Comparison of ENCODE assay signal across 24 cellular contexts in genomic region chr13:28326081-28326480, GRCh38.
"Had no signal": no experiment of that assay in that cellular context is flagged by ENCODE, and none has a peak within 500 bp of the region (broad histone marks: within the 10 kb centered on the region; RNA-seq: fewer than 3 reads in every experiment).

No MANE protein-coding gene starts in this region.

- H3K27me3 ChIP-seq: pancreas, right lobe of liver, suprapubic skin, transverse colon, upper lobe of right lung, uterus had no signal

- H3K27ac ChIP-seq: coronary artery, esophagus squamous epithelium, neutrophil, pancreas, right lobe of liver, suprapubic skin, transverse colon, upper lobe of right lung had no signal

- H3K4me3 ChIP-seq: coronary artery, esophagus squamous epithelium, mucosa of descending colon, pancreas, right lobe of liver, suprapubic skin, transverse colon, upper lobe of right lung, uterus had no signal

- H3K4me1 ChIP-seq: pancreas, right lobe of liver, transverse colon, uterus had no signal

- ATAC-seq: mucosa of descending colon; natural killer cell treated with Interleukin-12 subunit alpha and Interleukin-12 subunit beta and Interleukin-15 and Interleukin-18, amount 100 ng/mL, for 72 hours; pancreas; right lobe of liver; stimulated activated naive CD8-positive, alpha-beta T cell treated with anti-CD3 and anti-CD28 coated beads, Interleukin-15, amount 100 ng/mL, for 72 hours; upper lobe of right lung had no signal

- H3K9me3 ChIP-seq: esophagus squamous epithelium, mucosa of descending colon, neutrophil, pancreas, right lobe of liver, suprapubic skin, transverse colon, upper lobe of right lung, uterus had no signal

- H3K36me3 ChIP-seq: esophagus squamous epithelium, neutrophil, pancreas, right lobe of liver, suprapubic skin, transverse colon, upper lobe of right lung, uterus had no signal

- DNase-seq: dermis blood vessel endothelial cell; effector memory CD4-positive, alpha-beta T cell; erythroblast; esophagus squamous epithelium; head of caudate nucleus; mesenchymal stem cell; mucosa of descending colon; naive B cell; pancreas; right lobe of liver; small intestine; stimulated activated CD4-positive, alpha-beta T cell treated with anti-CD3 and anti-CD28 coated beads, Interleukin-12 subunit alpha, Interleukin-12 subunit beta, amount 100 ng/mL, for 4 hours; stimulated activated CD4-positive, alpha-beta T cell treated with anti-CD3 and anti-CD28 coated beads, Interleukin-1b, Interleukin-23, amount 100 ng/mL, for 48 hours; stimulated activated CD4-positive, alpha-beta T cell treated with anti-CD3 and anti-CD28 coated beads, Interleukin-4, amount 100 ng/mL, for 1 hour; stimulated activated CD8-positive, alpha-beta memory T cell treated with anti-CD3 and anti-CD28 coated beads, Interleukin-4, amount 100 ng/mL, for 48 hours; stimulated activated naive CD4-positive, alpha-beta T cell; stimulated activated naive CD8-positive, alpha-beta T cell treated with anti-CD3 and anti-CD28 coated beads, Interleukin-15, amount 100 ng/mL, for 72 hours; transverse colon; upper lobe of right lung; uterus had no signal
